ENCODE assay signal across 8 cellular contexts in the genomic region with DNA sequence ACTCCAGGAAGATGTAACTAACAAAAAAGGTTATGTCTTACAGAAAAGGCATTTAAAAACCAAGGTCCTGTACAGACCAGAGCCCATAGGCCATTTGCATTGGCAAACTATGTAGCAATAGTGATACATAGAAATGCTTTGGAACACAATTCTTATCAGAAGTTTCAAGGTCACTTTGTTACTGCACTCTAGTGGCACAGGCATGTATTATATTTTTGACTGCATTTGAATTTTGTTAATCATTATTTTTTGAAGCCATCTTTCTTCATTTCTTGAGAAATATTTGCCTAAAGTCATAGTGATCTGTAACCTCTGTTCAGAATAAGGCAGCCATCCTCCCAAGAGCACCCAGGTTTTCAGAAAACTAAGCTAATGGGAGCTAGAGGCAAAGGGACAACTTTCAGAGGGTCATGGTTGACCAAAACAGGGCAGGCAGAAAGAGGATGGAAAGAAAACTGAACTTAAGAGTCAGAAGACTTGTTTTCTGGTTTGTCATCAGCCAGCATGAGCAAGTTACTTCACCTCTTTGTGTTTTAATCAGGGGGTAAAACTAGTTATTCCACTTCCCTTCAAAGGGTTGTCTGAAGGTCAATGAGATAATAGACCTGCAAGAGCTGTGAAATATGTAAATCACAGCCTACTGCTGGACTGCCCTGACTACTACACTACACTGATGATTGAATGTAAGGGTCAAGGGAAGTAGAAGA. TPM values are rescaled to one million over a fixed set of nuclear protein-coding genes. Genes with fewer than 3 reads are reported as not detected.
DNase-seq lines count a peak whose midpoint lies in the region; ATAC-seq, FAIRE-seq and TF ChIP-seq lines count a peak whose summit lies in the region.

No MANE protein-coding gene starts in this region.

- POLR2A ChIA-PET in AG04449 (lab: Yijun Ruan, JAX) (interaction anchor here (1.1 kb wide), 1 partner anchor 72 kb away, joined by 3 read pairs; a partner anchor contains a TSS), HepG2 (lab: Yijun Ruan, JAX) (interaction anchor here (0.6 to 3.1 kb wide), 9 partner anchors 17 to 180 kb away, joined by 3 to 45 read pairs (median 4); a partner anchor contains a TSS)

- H3K27ac Mint-ChIP-seq in brain = peak overlapping the region in 3 of 5 experiments; percentile 7 to 77 (median 32)

- peak overlapping the region; percentile 25; the same call in 1 of the 2 replicates for H3K4me2 ChIP-seq in HepG2 (ENCODE audit: low read depth, low read length)

- H3K9me3 Mint-ChIP-seq in brain = no peaks in the 10 kb centered on the region

- TF ChIP-seq CTCF in AG04449 (IDR thresholded peaks at IDR 0.05; ENCODE audit: insufficient read depth, low read length, missing control alignments) = peak; percentile 12
- peak; percentile 24 to 49 for TF ChIP-seq CTCF in brain (conservative IDR thresholded peaks at IDR 0.05)
- peak; percentile 63 for TF ChIP-seq CTCF in HepG2 (CRISPR knock-in tag; IDR thresholded peaks at IDR 0.05)

- no peak for DNase-seq in AG04449 (ENCODE audit: low read depth, low spot score)
- DNase-seq in HepG2 (ENCODE audit: low spot score) = peak; percentile 91
- DNase-seq in NK-92 treated with Interleukin-12 subunit alpha and Interleukin-12 subunit beta, amount 100 ng/mL, for 24 hours (lab: John Stamatoyannopoulos, UW) = no peak
- DNase-seq in GOT3 (lab: John Stamatoyannopoulos, UW) = no peak
- DNase-seq in NCI-H1930 (lab: John Stamatoyannopoulos, UW) = no peak
- no peak for DNase-seq in activated effector memory CD4-positive, alpha-beta T cell treated with Interleukin-2 at 50 U/mL for 16 hours

- H3K27ac ChIP-seq in HUES6 (ENCODE audit: low read depth, low read length) (peak overlapping the region; percentile 92), HepG2 (ENCODE audit: extremely low read length, insufficient read depth, low read length) (peak overlapping the region; percentile 68)

- H4K20me1 ChIP-seq in HepG2 (ENCODE audit: insufficient read depth, low read length) = no peaks in the 10 kb centered on the region

- H3K36me3 Mint-ChIP-seq in brain = no peaks in the 10 kb centered on the region

- H3K4me3 ChIP-seq in AG04449 (ENCODE audit: low read depth, low read length) (no peak overlapping the region), HUES6 (ENCODE audit: low read depth, low read length) (no peak overlapping the region), HepG2 (replicated peaks in 1 of 3; ENCODE audit: insufficient read depth in 1 of 3, low read depth in 2 of 3, low read length in 3 of 3) (no peak overlapping the region)

- peaks cover 36% of the 10 kb centered on the region for H3K4me1 ChIP-seq in HUES6 (ENCODE audit: control insufficient read depth, insufficient read depth, low read length)
- peaks cover 74% of the 10 kb centered on the region for H3K4me1 ChIP-seq in HepG2 (ENCODE audit: insufficient read depth, low read length)

- TF ChIP-seq EP300 in HepG2 (IDR thresholded peaks at IDR 0.05; ENCODE audit: low read depth in 2 of 2, low read length in 2 of 2) (peak; percentile 33 to 89; a peak in 2 of 4 replicates), HepG2 (CRISPR knock-in tag; IDR thresholded peaks at IDR 0.05; ENCODE audit: borderline replicate concordance) (no peak; the same call in 1 of the 2 replicates)

- BruUV-seq in HepG2 (replicated peaks; lab: Mats Ljungman, UMichigan) = TSS peak; percentile 38

- no peak for TF ChIP-seq POLR2A in HepG2 (IDR thresholded peaks at IDR 0.05; ENCODE audit: insufficient read depth in 1 of 2, low read depth in 2 of 2, low read length in 2 of 2)

- intact Hi-C loops in HepG2 (cut with micrococcal nuclease; ENCODE audit: unreplicated experiment) = loop anchor here (1.0 to 10.0 kb wide), 4 partner anchors 36 to 349 kb away; no protein-coding TSS in a partner anchor

- CTCF ChIA-PET in AG04449 (lab: Yijun Ruan, JAX) (interaction anchor here (0.6 to 3.1 kb wide), 15 partner anchors 9 to 196 kb away, joined by 3 to 32 read pairs (median 3); a partner anchor contains a TSS), HepG2 (lab: Yijun Ruan, JAX; ENCODE audit: low intra/inter-chr PET ratio, low total read pairs) (interaction anchor here (1.6 to 2.1 kb wide), 3 partner anchors 72 to 176 kb away, joined by 4 to 14 read pairs (median 10); a partner anchor contains a TSS)

- peak overlapping the region; percentile 24 for H2AFZ ChIP-seq in HepG2 (ENCODE audit: low read length)

- H3K27me3 ChIP-seq in HUES6 (ENCODE audit: control insufficient read depth, insufficient read depth, low read length) (no peaks in the 10 kb centered on the region), HepG2 (ENCODE audit: control insufficient read depth in 1 of 2, insufficient read depth in 2 of 2, low read length in 2 of 2) (no peaks in the 10 kb centered on the region)

- in situ Hi-C loops in HepG2 (cut with HindIII; ENCODE audit: extremely low pct_ligation_motif_present, low pct_unique_long_range_greater_than_20kb) = loop anchor here (5.0 kb wide), 1 partner anchor 71 kb away; a partner anchor contains a TSS

- H3K4me3 Mint-ChIP-seq in brain = no peak overlapping the region

- H3K9ac ChIP-seq in HUES6 (ENCODE audit: low read length) (no peak overlapping the region), HepG2 (ENCODE audit: insufficient read depth, low read depth, low read length) (no peak overlapping the region)

- H3K27me3 Mint-ChIP-seq in brain = no peaks in the 10 kb centered on the region

- H3K4me1 Mint-ChIP-seq in brain = peaks cover 33% of the 10 kb centered on the region

- H3K36me3 ChIP-seq in HUES6 (ENCODE audit: control insufficient read depth, insufficient read depth, low read length) (no peaks in the 10 kb centered on the region), HepG2 (replicated peaks in 1 of 2; ENCODE audit: control insufficient read depth in 1 of 2, insufficient read depth in 2 of 2, low read length in 2 of 2) (no peaks in the 10 kb centered on the region; a peak in 1 of 5 replicates)

- FAIRE-seq in HepG2 (lab: Jason Lieb, UNC) = peak; percentile 56

- TF ChIP-seq RAD21 in HepG2 (CRISPR knock-in tag; IDR thresholded peaks at IDR 0.05) = peak; percentile 67

- H3K79me2 ChIP-seq in HepG2 (ENCODE audit: insufficient read depth, low read length) = no peaks in the 10 kb centered on the region

- H3K9me3 ChIP-seq in HUES6 (ENCODE audit: control insufficient read depth, insufficient read depth, low read depth, low read length) = no peaks in the 10 kb centered on the region
- H3K9me3 ChIP-seq in HepG2 (ENCODE audit: low read length) = no peaks in the 10 kb centered on the region

- ATAC-seq in HepG2 = peak; percentile 82

TF ChIP-seq in HepG2, 621 proteins besides CTCF, POLR2A, EP300 and RAD21 (continues in another document):
- 0 out of 2 replicates have a peak, but pooled peaks have one; percentile 9 for TF ChIP-seq FOXK1 (CRISPR knock-in tag; IDR thresholded peaks at IDR 0.05; ENCODE audit: borderline replicate concordance, low read depth)
- TF ChIP-seq SIX1 (CRISPR knock-in tag; IDR thresholded peaks at IDR 0.05; ENCODE audit: borderline replicate concordance) = peak; percentile 60; the same call in 1 of the 2 replicates
- no peak for TF ChIP-seq MXD4 (CRISPR knock-in tag; IDR thresholded peaks at IDR 0.05)
- TF ChIP-seq LCORL (IDR thresholded peaks at IDR 0.05) = no peak
- TF ChIP-seq LCORL (CRISPR knock-in tag; IDR thresholded peaks at IDR 0.05) = peak; percentile 42; the same call in 1 of the 2 replicates
- no peak for TF ChIP-seq SRSF1 (optimal IDR thresholded peaks at IDR 0.05; ENCODE audit: low read depth, low read length)
- TF ChIP-seq NAIF1 (CRISPR knock-in tag; IDR thresholded peaks at IDR 0.05; ENCODE audit: borderline replicate concordance) = no peak
- no peak for TF ChIP-seq SOX6 (IDR thresholded peaks at IDR 0.05)
- peak; percentile 79; the same call in 1 of the 2 replicates for TF ChIP-seq SOX6 (CRISPR knock-in tag; IDR thresholded peaks at IDR 0.05)
- TF ChIP-seq GFI1 (CRISPR knock-in tag; IDR thresholded peaks at IDR 0.05; ENCODE audit: borderline replicate concordance) = peak; percentile 90
- peak; percentile 98 for TF ChIP-seq CEBPB (IDR thresholded peaks at IDR 0.05; ENCODE audit: borderline replicate concordance, low read depth, low read length)
- TF ChIP-seq ZMYM2 (CRISPR knock-in tag; IDR thresholded peaks at IDR 0.05) = peak; percentile 53; the same call in 1 of the 2 replicates
- TF ChIP-seq ZNF331 (CRISPR knock-in tag; IDR thresholded peaks at IDR 0.05) = peak; percentile 65; the same call in 1 of the 2 replicates
- peak; percentile 99 for TF ChIP-seq ZNF644 (CRISPR knock-in tag; IDR thresholded peaks at IDR 0.05; ENCODE audit: low read depth)

RNA-seq across cellular contexts. Expression of a gene that starts 41.5 kb away (rescaled TPM):
- polyA plus RNA-seq in brain (ENCODE audit: insufficient read depth, low read depth, low replicate concordance) (1.7 TPM), HepG2 (2011; rRNA removed) (9.0 and 14.3 TPM in 2 replicates)
- 9.2 and 14.0 TPM in 2 replicates for total RNA-seq in HepG2 (2016; rRNA removed; fragmentation: Illumina TruSeq; extraction: Trizol)
- 7.5 and 10.8 TPM in 2 replicates for total RNA-seq in HepG2 (2016; cell fraction: cytosol; rRNA removed; fragmentation: Illumina TruSeq; extraction: Trizol; ENCODE audit: low read depth)
- total RNA-seq in HepG2 (2016; cell fraction: insoluble cytoplasmic fraction; rRNA removed; fragmentation: Illumina TruSeq; extraction: Trizol) = 10.8 and 11.2 TPM in 2 replicates
- 8.8 and 10.3 TPM in 2 replicates for total RNA-seq in HepG2 (2016; cell fraction: membrane; rRNA removed; fragmentation: Illumina TruSeq; extraction: Trizol)
- total RNA-seq in HepG2 (2016; cell fraction: nucleus; rRNA removed; fragmentation: Illumina TruSeq; extraction: Trizol) = 23.6 and 26.3 TPM in 2 replicates
- polyA plus RNA-seq in HepG2 (2011; cell fraction: cytosol; rRNA removed) = 4.6 and 5.6 TPM in 2 replicates
- polyA plus RNA-seq in HepG2 (2011; cell fraction: nucleus; rRNA removed) = 15.7 and 18.0 TPM in 2 replicates
- polyA plus RNA-seq in HepG2 (2012) = 11.1 and 18.8 TPM in 2 replicates
- polyA plus RNA-seq in HepG2 (2016; cell fraction: cytosol; fragmentation: Illumina TruSeq; extraction: Trizol; ENCODE audit: low read depth) = 1.8 and 2.2 TPM in 2 replicates
- polyA plus RNA-seq in HepG2 (2016; cell fraction: insoluble cytoplasmic fraction; fragmentation: Illumina TruSeq; extraction: Trizol; ENCODE audit: low read depth) = 7.5 and 13.3 TPM in 2 replicates
- 1.5 and 3.0 TPM in 2 replicates for polyA plus RNA-seq in HepG2 (2016; cell fraction: membrane; fragmentation: Illumina TruSeq; extraction: Trizol; ENCODE audit: low read depth)
- polyA plus RNA-seq in HepG2 (2016; cell fraction: nucleus; fragmentation: Illumina TruSeq; extraction: Trizol; ENCODE audit: insufficient read depth, low read depth) = 29.4 and 32.8 TPM in 2 replicates
- 10.0 TPM in 1 of 2 replicates, not detected in the other for polyA minus RNA-seq in HepG2 (2011; rRNA and poly(A)+ RNA removed; ENCODE audit: low replicate concordance)
- 5.0 and 5.3 TPM in 2 replicates for polyA minus RNA-seq in HepG2 (2011; cell fraction: cytosol; rRNA and poly(A)+ RNA removed)
- polyA minus RNA-seq in HepG2 (2011; cell fraction: nucleus; rRNA and poly(A)+ RNA removed) = 27.4 and 31.1 TPM in 2 replicates

Comparison
In these comparisons a context has a peak if more than half of its experiments do, and no peak if none do; other contexts are left out.
1. CTCF ChIP-seq: peak in every context shown above with its lines; median percentile 63 in HepG2; 36 in brain; 12 in AG04449.